8 cellular contexts compared by ENCODE assay signal in the genomic region with DNA sequence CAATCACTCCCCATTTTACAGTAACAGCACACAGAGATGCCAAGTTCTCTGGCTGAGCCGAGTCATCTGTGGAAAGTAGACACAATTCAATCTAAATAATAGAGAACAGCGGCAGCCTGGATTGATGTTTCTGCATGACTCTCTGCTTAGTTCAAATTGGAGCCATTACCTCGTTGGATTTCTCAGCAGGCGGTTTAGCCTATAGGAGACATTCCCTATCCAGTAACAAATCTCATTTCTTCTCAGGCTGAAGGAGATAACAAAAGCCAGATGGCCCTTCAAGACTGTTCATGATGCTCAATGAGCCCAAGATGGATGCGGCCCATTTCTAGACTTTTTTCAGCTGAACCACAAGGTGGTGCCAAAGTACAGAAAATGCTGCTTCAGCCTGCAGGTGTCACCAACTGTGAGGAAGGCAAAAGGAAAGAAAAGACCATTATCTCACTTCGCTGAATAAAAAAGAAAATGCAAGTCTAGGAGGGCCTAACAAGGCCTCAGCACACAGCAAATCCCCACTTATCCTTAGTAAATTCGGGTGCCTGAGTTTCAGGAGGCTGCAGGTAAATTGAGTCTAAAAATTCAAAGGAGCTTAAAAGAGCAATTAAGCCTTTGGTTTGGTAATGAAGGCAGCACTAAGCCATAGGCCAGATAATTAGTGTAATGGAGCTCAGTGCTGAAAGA.
DNase-seq lines count a peak whose midpoint lies in the region; ATAC-seq, FAIRE-seq and TF ChIP-seq lines count a peak whose summit lies in the region.

No MANE protein-coding gene starts in this region.

- H3K4me3 ChIP-seq in esophagus muscularis mucosa, result peak overlapping the region in 1 of 4 donors; percentile 0
- H3K4me3 ChIP-seq in upper lobe of right lung, result no peak overlapping the region

- peak; percentile 28 for DNase-seq in D721Med (ENCODE audit: insufficient read length, low spot score)
- DNase-seq in NCI-H446 (lab: John Stamatoyannopoulos, UW), result peak; percentile 57 to 81
- DNase-seq in activated CD8-positive, alpha-beta T cell treated with anti-CD3 and anti-CD28 coated beads for 36 hours, result peak; percentile 30
- no peak for DNase-seq in esophagus muscularis mucosa (ENCODE audit: extremely low spot score)
- DNase-seq in naive B cell, result peak; percentile 63
- no peak for DNase-seq in upper lobe of right lung

- POLR2A ChIA-PET in activated CD8-positive, alpha-beta T cell treated with anti-CD3 and anti-CD28 coated beads for 36 hours (lab: Charles Lee), result no interaction called here

- FAIRE-seq in D721Med (lab: Jason Lieb, UNC), result peak; percentile 90

- peak overlapping the region in 2 of 4 donors; percentile 54 for H3K27ac ChIP-seq in esophagus muscularis mucosa (replicated peaks in 1 of 4)
- no peak overlapping the region for H3K27ac ChIP-seq in upper lobe of right lung

- CTCF ChIA-PET in activated CD8-positive, alpha-beta T cell treated with anti-CD3 and anti-CD28 coated beads for 36 hours (lab: Charles Lee), result interaction anchor here (0.6 to 3.1 kb wide), 39 partner anchors 9 to 844 kb away, joined by 3 to 24 read pairs (median 7); partner anchors contain the start of gene CCDC6

- H3K27ac Mint-ChIP-seq in activated CD8-positive, alpha-beta T cell treated with anti-CD3 and anti-CD28 coated beads for 36 hours, result no peak overlapping the region
- H3K27ac Mint-ChIP-seq in naive B cell, result no peak overlapping the region

- intact Hi-C loops in activated CD8-positive, alpha-beta T cell treated with anti-CD3 and anti-CD28 coated beads for 36 hours (cut with micrococcal nuclease), result loop anchor here (1.0 to 5.0 kb wide), 3 partner anchors 183 to 406 kb away; partner anchors contain the start of gene CCDC6
- intact Hi-C loops in esophagus muscularis mucosa (cut with DNase I) (loop anchor here (5.0 to 10.0 kb wide), 6 partner anchors 179 to 806 kb away; partner anchors contain the start of gene CCDC6), upper lobe of right lung (cut with DNase I) (no loop called here)

- no peaks in the 10 kb centered on the region for H3K27me3 ChIP-seq in esophagus muscularis mucosa
- no peaks in the 10 kb centered on the region for H3K27me3 ChIP-seq in upper lobe of right lung

- no peaks in the 10 kb centered on the region for H3K36me3 Mint-ChIP-seq in activated CD8-positive, alpha-beta T cell treated with anti-CD3 and anti-CD28 coated beads for 36 hours (ENCODE audit: low read depth)
- H3K36me3 Mint-ChIP-seq in naive B cell, result no peaks in the 10 kb centered on the region

- TF ChIP-seq CTCF in D721Med (IDR thresholded peaks at IDR 0.05; ENCODE audit: insufficient read depth, missing control alignments) (peak; percentile 96), esophagus muscularis mucosa (IDR thresholded peaks at IDR 0.05) (peak; percentile 73 to 82 (median 75)), upper lobe of right lung (IDR thresholded peaks at IDR 0.05) (peak; percentile 82)
- peak; percentile 77 for TF ChIP-seq CTCF in activated CD8-positive, alpha-beta T cell treated with anti-CD3 and anti-CD28 coated beads for 36 hours (IDR thresholded peaks at IDR 0.05)

- H3K9me3 ChIP-seq in esophagus muscularis mucosa (no peaks in the 10 kb centered on the region), upper lobe of right lung (no peaks in the 10 kb centered on the region)

- H3K36me3 ChIP-seq in esophagus muscularis mucosa (no peaks in the 10 kb centered on the region), upper lobe of right lung (no peaks in the 10 kb centered on the region)

- TF ChIP-seq EP300 in esophagus muscularis mucosa (IDR thresholded peaks at IDR 0.05), result no peak

- H3K4me1 ChIP-seq in esophagus muscularis mucosa (peaks cover 0 to 12% (median 5%) of the 10 kb centered on the region in 4 donors), upper lobe of right lung (no peaks in the 10 kb centered on the region)

- H3K4me1 Mint-ChIP-seq in activated CD8-positive, alpha-beta T cell treated with anti-CD3 and anti-CD28 coated beads for 36 hours (ENCODE audit: low read depth), result peaks cover 2% of the 10 kb centered on the region
- peaks cover 3 to 5% (median 4%) of the 10 kb centered on the region in 3 donors for H3K4me1 Mint-ChIP-seq in naive B cell

- WGBS in esophagus muscularis mucosa, result 12% methylated on average over 7 of the region's 7 CpGs

- no peaks in the 10 kb centered on the region for H3K9me3 Mint-ChIP-seq in activated CD8-positive, alpha-beta T cell treated with anti-CD3 and anti-CD28 coated beads for 36 hours
- H3K9me3 Mint-ChIP-seq in naive B cell, result no peaks in the 10 kb centered on the region

- H3K4me3 Mint-ChIP-seq in activated CD8-positive, alpha-beta T cell treated with anti-CD3 and anti-CD28 coated beads for 36 hours, result no peak overlapping the region
- H3K4me3 Mint-ChIP-seq in naive B cell, result no peak overlapping the region

- TF ChIP-seq POLR2A in esophagus muscularis mucosa (IDR thresholded peaks at IDR 0.05; ENCODE audit: low read depth), result no peak

- H3K27me3 Mint-ChIP-seq in activated CD8-positive, alpha-beta T cell treated with anti-CD3 and anti-CD28 coated beads for 36 hours, result no peaks in the 10 kb centered on the region
- H3K27me3 Mint-ChIP-seq in naive B cell, result peaks cover 0 to 4% (median 0%) of the 10 kb centered on the region in 3 donors

- ATAC-seq in GM19324 (IDR thresholded peaks at IDR 0.05; ENCODE audit: low FRiP score, unreplicated experiment) (peak; percentile 91), HG03342 (IDR thresholded peaks at IDR 0.05; ENCODE audit: unreplicated experiment) (peak; percentile 87), naive B cell (ENCODE audit: low read depth in 2 of 2) (peak; percentile 88 to 93), upper lobe of right lung (peak; percentile 89)
- peak; percentile 94 for ATAC-seq in activated CD8-positive, alpha-beta T cell treated with anti-CD3 and anti-CD28 coated beads for 36 hours

Comparison
In these comparisons a context has a peak if more than half of its experiments do, and no peak if none do; other contexts are left out.
1. DNase-seq: peak in D721Med (single experiment), NCI-H446 (2 of 2), activated CD8-positive, alpha-beta T cell treated with anti-CD3 and anti-CD28 coated beads for 36 hours (single experiment) and naive B cell (single experiment); none in esophagus muscularis mucosa (single experiment) and upper lobe of right lung (single experiment).
2. Peak in every context shown above with its lines, with median percentiles within 50 percentile points of each other: CTCF ChIP-seq and ATAC-seq.